ENCODE assay signal across 20 cellular contexts in the genomic region with DNA sequence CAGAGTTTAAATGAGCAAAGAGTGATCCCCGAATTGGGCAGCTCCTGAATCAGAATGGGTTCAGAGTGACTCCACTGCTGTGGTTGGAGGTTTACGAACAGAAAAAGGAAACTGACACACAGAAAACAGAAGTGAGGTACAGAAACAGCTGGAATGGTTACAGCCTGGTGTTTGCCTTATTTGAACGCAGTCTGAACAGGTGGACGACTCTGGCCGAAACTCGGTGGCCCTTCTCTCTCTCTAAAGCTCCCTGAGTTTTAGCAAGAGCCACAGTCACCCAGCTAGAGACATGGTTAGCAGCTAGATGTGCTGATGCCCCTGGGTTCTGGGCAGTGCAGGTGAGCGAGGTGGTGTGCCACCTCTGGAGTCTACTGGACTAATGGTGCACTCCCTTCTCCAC. TPM values are rescaled to one million over a fixed set of nuclear protein-coding genes. Genes with fewer than 3 reads are reported as not detected.
"Had no signal": no experiment of that assay in that cellular context is flagged by ENCODE, and none has a peak within 500 bp of the region (broad histone marks: within the 10 kb centered on the region; RNA-seq: fewer than 3 reads in every experiment).

No MANE protein-coding gene starts in this region.

- ATAC-seq: Panc1, PC-3, SK-N-SH treated with all-trans-retinoic acid at 6 μM for 48 hours had no signal

- DNase-seq: KBM-7, NCI-H1092, NCI-H1105 treated with DMSO at 0.1 percent for 48 hours, NCI-H1417 treated with DMSO at 0.1 percent for 48 hours, NCI-H146, NCI-H1694 treated with DMSO at 0.1 percent for 48 hours, NCI-H1930, NCI-H2081, NCI-H2107, NCI-H2227 treated with DMSO at 0.1 percent for 48 hours, NCI-H446, NCI-H510A, NCI-H526, NCI-H748 treated with DMSO at 0.1 percent for 48 hours, PC-3, SHP77 had no signal

- H3K27ac ChIP-seq: RWPE1 had no signal

RNA-seq across cellular contexts. Expression of a gene that starts 54.2 kb away (rescaled TPM):
- total RNA-seq: MCF 10A had no signal
